ENCODE assay signal across 13 cellular contexts in genomic region chr2:104857262-104858221, GRCh38. TPM values are rescaled to one million over a fixed set of nuclear protein-coding genes. Genes with fewer than 3 reads are reported as not detected.
A peak's percentile ranks its signal among the peaks of the same experiment; 100 is the strongest.
DNase-seq lines count a peak whose midpoint lies in the region; ATAC-seq and TF ChIP-seq lines count a peak whose summit lies in the region.
"Had no signal": no experiment of that assay in that cellular context is flagged by ENCODE, and none has a peak within 500 bp of the region (broad histone marks: within the 10 kb centered on the region; RNA-seq: fewer than 3 reads in every experiment).

No MANE protein-coding gene starts in this region.

- in situ Hi-C loops in HAP-1 (cut with MboI; ENCODE audit: low sequenced_read_pairs), result loop anchor here (10.0 to 25.0 kb wide), 2 partner anchors 207 to 480 kb away; partner anchors contain the start of genes C2orf49 and TGFBRAP1

- peaks cover 52% of the 10 kb centered on the region for H3K4me1 Mint-ChIP-seq in chondrocyte (ENCODE audit: low read depth)
- peaks cover 65% of the 10 kb centered on the region for H3K4me1 Mint-ChIP-seq in neural crest cell

- H3K27ac Mint-ChIP-seq in chondrocyte (ENCODE audit: unreplicated experiment) (peak overlapping the region; percentile 89), neural crest cell (ENCODE audit: unreplicated experiment) (peak overlapping the region; percentile 75)

- no peaks in the 10 kb centered on the region for H3K9me3 ChIP-seq in HAP-1
- H3K9me3 ChIP-seq: left lung, SK-N-SH had no signal

- H3K4me3 ChIP-seq in HAP-1, result peak overlapping the region; percentile 47
- H3K4me3 ChIP-seq in foreskin fibroblast (ENCODE audit: low read depth in 1 of 2, low read length in 2 of 2), result no peak overlapping the region
- H3K4me3 ChIP-seq: cardiac muscle cell, left lung had no signal

- no peaks in the 10 kb centered on the region for H3K27me3 ChIP-seq in HAP-1 (ENCODE audit: low read depth)

- TF ChIP-seq CTCF in chondrocyte (IDR thresholded peaks at IDR 0.05), result no peak
- TF ChIP-seq CTCF in neural crest cell (conservative IDR thresholded peaks at IDR 0.05), result no peak
- TF ChIP-seq CTCF in foreskin fibroblast (IDR thresholded peaks at IDR 0.05; ENCODE audit: low read depth, low read length), result no peak

- ATAC-seq in GM18909 (IDR thresholded peaks at IDR 0.05; ENCODE audit: poor library complexity, unreplicated experiment), result no peak
- ATAC-seq: left lung had no signal

- H3K36me3 ChIP-seq in HAP-1 (replicated peaks), result peaks cover 5% of the 10 kb centered on the region; the same call in 1 of the 2 replicates
- H3K36me3 ChIP-seq: cardiac muscle cell, left lung had no signal

- H3K36me3 Mint-ChIP-seq in chondrocyte (ENCODE audit: low read depth) (peaks cover 12% of the 10 kb centered on the region), neural crest cell (ENCODE audit: low read depth) (peaks cover 27% of the 10 kb centered on the region)

- H3K27me3 Mint-ChIP-seq in chondrocyte (ENCODE audit: low read depth) (peaks cover 25% of the 10 kb centered on the region), neural crest cell (ENCODE audit: low read depth) (peaks cover 81% of the 10 kb centered on the region)

- peaks cover 25% of the 10 kb centered on the region for H3K4me1 ChIP-seq in HAP-1

- H3K4me3 Mint-ChIP-seq in chondrocyte (ENCODE audit: unreplicated experiment) (peak overlapping the region; percentile 69), neural crest cell (peak overlapping the region; percentile 94)

- H3K9me3 Mint-ChIP-seq in chondrocyte (ENCODE audit: low read depth) (no peaks in the 10 kb centered on the region), neural crest cell (no peaks in the 10 kb centered on the region)

- peak; percentile 49 for DNase-seq in COLO668 (lab: John Stamatoyannopoulos, UW; ENCODE audit: unreplicated experiment)
- DNase-seq in HAP-1 (ENCODE audit: low spot score in 2 of 2), result peak; percentile 34 to 35
- no peak for DNase-seq in chondrocyte (ENCODE audit: low spot score)
- DNase-seq in neural crest cell (ENCODE audit: low read depth, low spot score), result no peak
- no peak for DNase-seq in foreskin fibroblast
- no peak for DNase-seq in AML-193 (lab: John Stamatoyannopoulos, UW)
- no peak for DNase-seq in activated CD4-positive, alpha-beta T cell treated with anti-CD3 and anti-CD28 coated beads for 4 hours
- DNase-seq: MM.1S; SK-N-SH; stimulated activated CD4-positive, alpha-beta T cell treated with anti-CD3 and anti-CD28 coated beads, Interleukin-4, amount 100 ng/mL, for 4 hours had no signal

RNA-seq across cellular contexts. Expression of gene POU3F3, which starts 3.6 kb away (rescaled TPM):
- total RNA-seq in chondrocyte, result 7.2 to 55.0 TPM (median 7.7 TPM) in 3 replicates
- total RNA-seq in neural crest cell, result 26.7 and 27.1 TPM in 2 replicates
- total RNA-seq: cardiac muscle cell, left lung had no signal

Comparison
In these comparisons a context has a peak if more than half of its experiments do, and no peak if none do; other contexts are left out.
1. DNase-seq: peak in COLO668 (single experiment) and HAP-1 (2 of 2); none in chondrocyte (single experiment), neural crest cell (single experiment), foreskin fibroblast (0 of 2), AML-193 (0 of 2) and activated CD4-positive, alpha-beta T cell treated with anti-CD3 and anti-CD28 coated beads for 4 hours (0 of 2).